Comparison of ENCODE assay signal across 1 cellular context in genomic region chr2:30149513-30149912, GRCh38.
TF ChIP-seq lines count a peak whose summit lies in the region.

No MANE protein-coding gene starts in this region.

TF ChIP-seq in SK-N-SH treated with all-trans-retinoic acid at 6 μM for 48 hours, 23 proteins besides CTCF, POLR2A, EP300 and RAD21 (continued from another document):
- TF ChIP-seq TSHZ2 (CRISPR knock-in tag; IDR thresholded peaks at IDR 0.05) (no peak), PPARA (CRISPR knock-in tag; IDR thresholded peaks at IDR 0.05; ENCODE audit: borderline replicate concordance) (no peak), ZNF8 (CRISPR knock-in tag; IDR thresholded peaks at IDR 0.05) (no peak), ZFP3 (CRISPR knock-in tag; IDR thresholded peaks at IDR 0.05) (no peak), GLIS3 (CRISPR knock-in tag; IDR thresholded peaks at IDR 0.05) (no peak), ZNF70 (CRISPR knock-in tag; IDR thresholded peaks at IDR 0.05) (no peak), ISL1 (CRISPR knock-in tag; IDR thresholded peaks at IDR 0.05) (no peak), ZFP30 (CRISPR knock-in tag; IDR thresholded peaks at IDR 0.05) (no peak), POU6F1 (CRISPR knock-in tag; IDR thresholded peaks at IDR 0.05; ENCODE audit: borderline replicate concordance, low read depth) (no peak)
TF ChIP-seq in SK-N-SH treated with all-trans-retinoic acid at 6 μM for 48 hours: peak in this region for 0.
